In the genomic region with DNA sequence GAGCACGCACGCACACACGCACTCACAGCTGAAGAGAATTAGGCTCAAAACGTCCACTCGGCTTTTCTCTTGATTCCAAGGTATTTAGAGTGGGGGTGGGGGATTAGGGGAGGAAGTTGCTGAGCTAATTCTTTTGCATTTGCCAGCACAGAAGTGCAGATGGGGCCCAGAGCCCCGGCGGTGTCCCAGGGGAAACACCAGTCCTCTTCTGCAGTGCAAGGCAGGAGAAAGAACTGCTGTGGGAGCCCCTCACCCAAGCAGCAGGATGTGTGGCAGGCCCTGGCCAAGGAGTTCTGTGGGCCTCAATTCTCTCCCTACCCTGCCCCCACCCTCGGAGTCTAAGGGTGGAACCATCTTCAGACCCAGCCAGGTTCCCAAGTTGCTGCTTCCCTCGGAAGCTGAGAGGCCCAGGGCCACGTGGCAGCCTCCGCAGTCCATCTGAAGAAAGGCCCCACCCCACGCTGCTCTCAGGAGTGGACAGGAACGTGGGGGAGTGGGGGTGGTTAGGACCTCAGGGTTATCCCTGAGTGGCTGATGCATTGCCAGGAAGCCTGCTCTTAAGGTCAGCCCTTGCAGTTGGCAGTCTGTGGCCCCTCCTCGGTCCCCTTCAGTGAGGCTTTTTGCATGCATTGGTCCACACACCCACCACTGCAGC, we compare ENCODE assay signal across 15 cellular contexts. TPM values are rescaled to one million over a fixed set of nuclear protein-coding genes. Genes with fewer than 3 reads are reported as not detected.
DNase-seq lines count a peak whose midpoint lies in the region; ATAC-seq and TF ChIP-seq lines count a peak whose summit lies in the region.
"Had no signal": no experiment of that assay in that cellular context is flagged by ENCODE, and none has a peak within 500 bp of the region (broad histone marks: within the 10 kb centered on the region; RNA-seq: fewer than 3 reads in every experiment).

No MANE protein-coding gene starts in this region.

- 61 to 77% methylated on average over 9 to 11 of the region's 14 CpGs for WGBS in upper lobe of left lung, 2 donors

- no peaks in the 10 kb centered on the region for H3K9me3 Mint-ChIP-seq in activated T-cell treated with anti-CD3 and anti-CD28 coated beads, Interleukin-2, amount 50 U/mL, for 4 hours
- H3K9me3 Mint-ChIP-seq: activated naive CD4-positive, alpha-beta T cell treated with anti-CD3 and anti-CD28 coated beads, Interleukin-2, amount 50 U/mL, for 72 hours; central memory CD8-positive, alpha-beta T cell had no signal

- no peak overlapping the region for H3K4me3 ChIP-seq in retinal pigment epithelial cell (ENCODE audit: low read length)
- no peak overlapping the region for H3K4me3 ChIP-seq in upper lobe of left lung
- H3K4me3 ChIP-seq: transverse colon had no signal

- no peak overlapping the region for H3K27ac ChIP-seq in upper lobe of left lung
- H3K27ac ChIP-seq: transverse colon had no signal

- in situ Hi-C loops in KBM-7 (cut with MboI; ENCODE audit: low pct_unique_long_range_greater_than_20kb, low sequenced_read_pairs) = no loop called here

- no peaks in the 10 kb centered on the region for H3K9me3 ChIP-seq in upper lobe of left lung
- H3K9me3 ChIP-seq: transverse colon had no signal

- no peak for TF ChIP-seq EP300 in upper lobe of left lung (IDR thresholded peaks at IDR 0.05)

- H3K4me1 ChIP-seq in upper lobe of left lung = peaks cover 3 to 5% (median 4%) of the 10 kb centered on the region in 4 donors

- H3K27me3 Mint-ChIP-seq in activated T-cell treated with anti-CD3 and anti-CD28 coated beads, Interleukin-2, amount 50 U/mL, for 4 hours (ENCODE audit: low read depth) = no peaks in the 10 kb centered on the region
- H3K27me3 Mint-ChIP-seq: central memory CD8-positive, alpha-beta T cell had no signal

- no peaks in the 10 kb centered on the region for H3K27me3 ChIP-seq in upper lobe of left lung
- H3K27me3 ChIP-seq: transverse colon had no signal

- H3K36me3 ChIP-seq in upper lobe of left lung = no peaks in the 10 kb centered on the region
- H3K36me3 ChIP-seq: transverse colon had no signal

- peaks cover 7% of the 10 kb centered on the region for H3K36me3 Mint-ChIP-seq in activated T-cell treated with anti-CD3 and anti-CD28 coated beads, Interleukin-2, amount 50 U/mL, for 4 hours (ENCODE audit: insufficient read depth)

- H3K4me1 Mint-ChIP-seq in activated T-cell treated with anti-CD3 and anti-CD28 coated beads, Interleukin-2, amount 50 U/mL, for 4 hours (ENCODE audit: low read depth) = peaks cover 6% of the 10 kb centered on the region

- no peak overlapping the region for H3K4me3 Mint-ChIP-seq in activated T-cell treated with anti-CD3 and anti-CD28 coated beads, Interleukin-2, amount 50 U/mL, for 4 hours
- H3K4me3 Mint-ChIP-seq: central memory CD8-positive, alpha-beta T cell had no signal

- no peak for TF ChIP-seq POLR2A in upper lobe of left lung (IDR thresholded peaks at IDR 0.05)

- TF ChIP-seq CTCF in retinal pigment epithelial cell (conservative IDR thresholded peaks at IDR 0.05; ENCODE audit: low read depth, low read length) = no peak
- no peak for TF ChIP-seq CTCF in upper lobe of left lung (IDR thresholded peaks at IDR 0.05)

- peak; percentile 8 for DNase-seq in KBM-7
- peak; percentile 89 for DNase-seq in NCI-H82 (lab: John Stamatoyannopoulos, UW)
- peak; percentile 21 for DNase-seq in germinal center (ENCODE audit: low spot score)
- DNase-seq in retinal pigment epithelial cell (ENCODE audit: low read depth) = peak; percentile 68
- no peak for DNase-seq in activated T-cell treated with anti-CD3 and anti-CD28 coated beads, Interleukin-2, amount 50 U/mL, for 4 hours
- no peak for DNase-seq in stimulated activated CD8-positive, alpha-beta memory T cell treated with anti-CD3 and anti-CD28 coated beads, Interleukin-4, amount 100 ng/mL, for 48 hours
- no peak for DNase-seq in upper lobe of left lung
- DNase-seq: activated CD4-positive, alpha-beta T cell treated with anti-CD3 and anti-CD28 coated beads for 48 hours; activated T-cell treated with anti-CD3 and anti-CD28 coated beads for 4 hours; NCI-H510A; stimulated activated CD4-positive, alpha-beta T cell treated with anti-CD3 and anti-CD28 coated beads, Interleukin-4, amount 100 ng/mL, for 1 hour; transverse colon had no signal

- ATAC-seq in activated T-cell treated with anti-CD3 and anti-CD28 coated beads, Interleukin-2, amount 50 U/mL, for 4 hours = no peak
- ATAC-seq in GM21576 (IDR thresholded peaks at IDR 0.05; ENCODE audit: unreplicated experiment) (no peak), upper lobe of left lung (ENCODE audit: low FRiP score in 2 of 2) (no peak)
- ATAC-seq: activated naive CD4-positive, alpha-beta T cell treated with anti-CD3 and anti-CD28 coated beads, Interleukin-2, amount 50 U/mL, for 72 hours had no signal

RNA-seq across cellular contexts. Expression of a gene that starts 3.8 kb away (rescaled TPM):
- total RNA-seq in activated T-cell treated with anti-CD3 and anti-CD28 coated beads, Interleukin-2, amount 50 U/mL, for 4 hours = under 1 TPM; 0.18 to 0.20 (median 0.19) TPM
- total RNA-seq in upper lobe of left lung = 1 to 10 TPM; 1.1 to 6.3 (median 4.1) TPM

Comparison
In these comparisons a context has a peak if more than half of its experiments do, and no peak if none do; other contexts are left out.
1. DNase-seq: peak in KBM-7 (single experiment), NCI-H82 (single experiment), germinal center (single experiment) and retinal pigment epithelial cell (single experiment); none in activated T-cell treated with anti-CD3 and anti-CD28 coated beads, Interleukin-2, amount 50 U/mL, for 4 hours (single experiment), stimulated activated CD8-positive, alpha-beta memory T cell treated with anti-CD3 and anti-CD28 coated beads, Interleukin-4, amount 100 ng/mL, for 48 hours (single experiment) and upper lobe of left lung (0 of 2).